Comparison of ENCODE assay signal across 20 cellular contexts in the genomic region with DNA sequence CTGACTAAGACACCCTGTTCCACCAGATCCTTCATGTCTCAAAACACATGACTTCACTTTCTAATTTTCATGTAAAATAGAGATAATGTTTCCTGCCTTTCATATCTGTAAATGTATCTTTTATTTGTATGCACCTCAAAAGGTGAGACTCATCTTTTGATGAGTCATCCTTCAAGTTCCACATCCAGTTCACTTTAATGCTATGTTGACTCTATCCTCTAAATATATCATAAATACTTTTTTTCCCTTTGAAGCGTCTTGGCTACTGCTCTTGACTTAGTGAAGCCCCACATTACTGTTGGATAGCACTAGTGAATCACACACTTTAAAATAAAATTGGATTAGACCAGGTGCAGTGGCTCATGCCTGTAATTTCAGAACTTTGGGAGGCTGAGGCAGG.
A peak's percentile ranks its signal among the peaks of the same experiment; 100 is the strongest.
DNase-seq lines count a peak whose midpoint lies in the region; ATAC-seq, FAIRE-seq and TF ChIP-seq lines count a peak whose summit lies in the region.
"Had no signal": no experiment of that assay in that cellular context is flagged by ENCODE, and none has a peak within 500 bp of the region (broad histone marks: within the 10 kb centered on the region; RNA-seq: fewer than 3 reads in every experiment).

No MANE protein-coding gene starts in this region.

- DNase-seq in HepG2 (ENCODE audit: low spot score) = no peak
- no peak for DNase-seq in right lobe of liver
- peak; percentile 22 for DNase-seq in PC-3
- DNase-seq in endothelial cell of umbilical vein (ENCODE audit: low read depth, low spot score) = no peak
- no peak for DNase-seq in GM03348 (ENCODE audit: low spot score)
- no peak for DNase-seq in SIG-M5 (lab: John Stamatoyannopoulos, UW)
- DNase-seq: C1 segment of cervical spinal cord; Calu3; CD4-positive, alpha-beta memory T cell; COR-L47; DMS79; EL; GDM1; GM23248; H9 had no signal

- POLR2A ChIA-PET in HepG2 (lab: Yijun Ruan, JAX) (no interaction called here), PC-3 (lab: Charles Lee; ENCODE audit: unreplicated experiment) (no interaction called here), endothelial cell of umbilical vein (lab: Charles Lee) (no interaction called here)

- H4K20me1 ChIP-seq in HepG2 (ENCODE audit: insufficient read depth, low read length) (no peaks in the 10 kb centered on the region), PC-3 (ENCODE audit: low read length) (no peaks in the 10 kb centered on the region), endothelial cell of umbilical vein (replicated peaks; ENCODE audit: control insufficient read depth, extremely low read depth, insufficient read depth, low read length) (no peaks in the 10 kb centered on the region)

- H3K4me3 ChIP-seq in HepG2 (replicated peaks in 1 of 3; ENCODE audit: insufficient read depth in 1 of 3, low read depth in 2 of 3, low read length in 3 of 3) (no peak overlapping the region), right lobe of liver (no peak overlapping the region), PC-3 (ENCODE audit: low read length) (no peak overlapping the region), endothelial cell of umbilical vein (replicated peaks in 1 of 3; ENCODE audit: insufficient read depth in 1 of 3, low read depth in 1 of 3, low read length in 3 of 3) (no peak overlapping the region)
- H3K4me3 ChIP-seq: GM23248 had no signal

- no peaks in the 10 kb centered on the region for H3K36me3 ChIP-seq in HepG2 (replicated peaks in 1 of 2; ENCODE audit: control insufficient read depth in 1 of 2, insufficient read depth in 2 of 2, low read length in 2 of 2)
- no peaks in the 10 kb centered on the region for H3K36me3 ChIP-seq in right lobe of liver
- no peaks in the 10 kb centered on the region for H3K36me3 ChIP-seq in PC-3 (ENCODE audit: low read depth, low read length)
- H3K36me3 ChIP-seq in endothelial cell of umbilical vein (ENCODE audit: control insufficient read depth in 2 of 2, extremely low read depth in 1 of 2, insufficient read depth in 2 of 2, low read length in 2 of 2) = no peaks in the 10 kb centered on the region

- FAIRE-seq in HepG2 (lab: Jason Lieb, UNC) (no peak), endothelial cell of umbilical vein (lab: Jason Lieb, UNC) (no peak)
- FAIRE-seq: GM12891, GM18507 had no signal

- H3K27ac ChIP-seq in HepG2 (ENCODE audit: extremely low read length, insufficient read depth, low read length) = no peak overlapping the region
- no peak overlapping the region for H3K27ac ChIP-seq in right lobe of liver
- H3K27ac ChIP-seq in PC-3 (ENCODE audit: low read length) = no peak overlapping the region
- no peak overlapping the region for H3K27ac ChIP-seq in endothelial cell of umbilical vein (ENCODE audit: insufficient read depth, low read depth, low read length)
- H3K27ac ChIP-seq: 22Rv1, GM23248 had no signal

- in situ Hi-C loops in HepG2 (cut with HindIII; ENCODE audit: extremely low pct_ligation_motif_present, low pct_unique_long_range_greater_than_20kb) = loop anchor here (10.0 kb wide), 1 partner anchor 425 kb away; no protein-coding TSS in a partner anchor

- intact Hi-C loops in HepG2 (cut with micrococcal nuclease; ENCODE audit: unreplicated experiment) = no loop called here
- intact Hi-C loops in right lobe of liver (cut with DNase I) = no loop called here
- intact Hi-C loops in PC-3 (cut with micrococcal nuclease) = loop anchor here (2.0 to 10.0 kb wide), 2 partner anchors 313 to 865 kb away; no protein-coding TSS in a partner anchor
- intact Hi-C loops in endothelial cell of umbilical vein (cut with micrococcal nuclease) = no loop called here

- no peak for ATAC-seq in HepG2
- ATAC-seq in right lobe of liver = no peak
- peak; percentile 82 for ATAC-seq in PC-3
- ATAC-seq in GM18511 (IDR thresholded peaks at IDR 0.05; ENCODE audit: unreplicated experiment) = no peak
- ATAC-seq: HCT116 had no signal

- no peak overlapping the region for H3K9ac ChIP-seq in HepG2 (ENCODE audit: insufficient read depth, low read depth, low read length)
- no peak overlapping the region for H3K9ac ChIP-seq in PC-3 (ENCODE audit: low read length)
- H3K9ac ChIP-seq in endothelial cell of umbilical vein (replicated peaks; ENCODE audit: extremely low read depth, insufficient read depth, low read length) = no peak overlapping the region
- H3K9ac ChIP-seq: GM23248 had no signal

- no peak for TF ChIP-seq RAD21 in HepG2 (CRISPR knock-in tag; IDR thresholded peaks at IDR 0.05)

- H2AFZ ChIP-seq in HepG2 (ENCODE audit: low read length) (no peak overlapping the region), PC-3 (ENCODE audit: low read length) (no peak overlapping the region), endothelial cell of umbilical vein (ENCODE audit: low read depth, low read length) (no peak overlapping the region)
- H2AFZ ChIP-seq: GM23248 had no signal

- H3K4me1 ChIP-seq in HepG2 (ENCODE audit: insufficient read depth, low read length) (no peaks in the 10 kb centered on the region), right lobe of liver (no peaks in the 10 kb centered on the region), PC-3 (ENCODE audit: insufficient read depth, low read length) (0 out of 2 replicates have a peak, but pooled peaks cover 3% of the 10 kb centered on the region), endothelial cell of umbilical vein (ENCODE audit: control insufficient read depth, extremely low read depth, insufficient read depth, low read length) (no peaks in the 10 kb centered on the region)

- H3K4me2 ChIP-seq in HepG2 (ENCODE audit: low read depth, low read length) (no peak overlapping the region), PC-3 (ENCODE audit: low read length) (no peak overlapping the region), endothelial cell of umbilical vein (ENCODE audit: insufficient read depth, low read length) (no peak overlapping the region)

- H3K27me3 ChIP-seq in HepG2 (ENCODE audit: control insufficient read depth in 1 of 2, insufficient read depth in 2 of 2, low read length in 2 of 2) (no peaks in the 10 kb centered on the region), right lobe of liver (no peaks in the 10 kb centered on the region), PC-3 (ENCODE audit: low read length) (no peaks in the 10 kb centered on the region), endothelial cell of umbilical vein (ENCODE audit: control insufficient read depth in 2 of 2, insufficient read depth in 2 of 2, low read length in 2 of 2) (no peaks in the 10 kb centered on the region)

- no peak for TF ChIP-seq POLR2A in HepG2 (IDR thresholded peaks at IDR 0.05; ENCODE audit: insufficient read depth in 1 of 2, low read depth in 2 of 2, low read length in 2 of 2)
- no peak for TF ChIP-seq POLR2A in right lobe of liver (IDR thresholded peaks at IDR 0.05)
- no peak for TF ChIP-seq POLR2A in endothelial cell of umbilical vein (IDR thresholded peaks at IDR 0.05; ENCODE audit: low read depth, low read length)

- 0% methylated on average over 1 of the region's 1 CpG for WGBS in HepG2 (ENCODE audit: low lambda C conversion rate)
- WGBS in right lobe of liver (ENCODE audit: insufficient coverage, low coverage, low lambda C conversion rate, missing lambda C conversion rate) = 58% methylated on average over 1 of the region's 1 CpG

- no peaks in the 10 kb centered on the region for H3K9me3 ChIP-seq in HepG2 (ENCODE audit: low read length)
- no peaks in the 10 kb centered on the region for H3K9me3 ChIP-seq in right lobe of liver
- no peaks in the 10 kb centered on the region for H3K9me3 ChIP-seq in PC-3 (ENCODE audit: low read length)
- peaks cover 4% of the 10 kb centered on the region for H3K9me3 ChIP-seq in endothelial cell of umbilical vein (replicated peaks; ENCODE audit: control insufficient read depth, insufficient read depth, low read length)

- dilution Hi-C loops in endothelial cell of umbilical vein (cut with MboI; ENCODE audit: extremely low pct_ligation_motif_present, low sequenced_read_pairs) = no loop called here

- TF ChIP-seq CTCF in HepG2 (CRISPR knock-in tag; IDR thresholded peaks at IDR 0.05) = no peak
- TF ChIP-seq CTCF in right lobe of liver (IDR thresholded peaks at IDR 0.05) = no peak
- TF ChIP-seq CTCF in PC-3 (conservative IDR thresholded peaks at IDR 0.05; ENCODE audit: low read depth, low read length) = no peak
- TF ChIP-seq CTCF in endothelial cell of umbilical vein (IDR thresholded peaks at IDR 0.05; ENCODE audit: extremely low read depth in 1 of 2, insufficient read depth in 1 of 2, low read depth in 1 of 2, low read length in 2 of 2) = no peak

- no peak for TF ChIP-seq EP300 in HepG2 (IDR thresholded peaks at IDR 0.05; ENCODE audit: low read depth in 2 of 2, low read length in 2 of 2)
- TF ChIP-seq EP300 in HepG2 (CRISPR knock-in tag; IDR thresholded peaks at IDR 0.05; ENCODE audit: borderline replicate concordance) = no peak

- H3K79me2 ChIP-seq in HepG2 (ENCODE audit: insufficient read depth, low read length) = no peaks in the 10 kb centered on the region
- no peaks in the 10 kb centered on the region for H3K79me2 ChIP-seq in PC-3 (ENCODE audit: low read length)
- H3K79me2 ChIP-seq in endothelial cell of umbilical vein (ENCODE audit: control insufficient read depth, insufficient read depth, low read length) = no peaks in the 10 kb centered on the region

- CTCF ChIA-PET in HepG2 (lab: Yijun Ruan, JAX; ENCODE audit: low intra/inter-chr PET ratio, low total read pairs) (no interaction called here), PC-3 (lab: Charles Lee) (interaction anchor here (0.7 kb wide), 1 partner anchor 396 kb away, joined by 3 read pairs; no protein-coding TSS in a partner anchor), endothelial cell of umbilical vein (lab: Charles Lee) (no interaction called here)

- H3K9me1 ChIP-seq in endothelial cell of umbilical vein (replicated peaks; ENCODE audit: control insufficient read depth, extremely low read depth, insufficient read depth, low read length) = no peaks in the 10 kb centered on the region

- H3K9me2 ChIP-seq in PC-3 (replicated peaks; ENCODE audit: low read length) = no peaks in the 10 kb centered on the region

- no peaks in the 10 kb centered on the region for H3F3A ChIP-seq in PC-3 (ENCODE audit: low read length, unreplicated experiment)

- no TSS peak for BruUV-seq in HepG2 (replicated peaks; lab: Mats Ljungman, UMichigan)
- no TSS peak for BruUV-seq in PC-3 (replicated peaks; lab: Mats Ljungman, UMichigan)
- BruUV-seq in endothelial cell of umbilical vein (replicated peaks; lab: Mats Ljungman, UMichigan) = no TSS peak

TF ChIP-seq in HepG2, 621 proteins besides CTCF, POLR2A, EP300 and RAD21 (continues in another document):
- TF ChIP-seq NFE2L2 (IDR thresholded peaks at IDR 0.05; ENCODE audit: low read length) (peak; percentile 74), ZNF446 (CRISPR knock-in tag; IDR thresholded peaks at IDR 0.05) (no peak), MAFF (IDR thresholded peaks at IDR 0.05; ENCODE audit: low read depth, low read length) (0 out of 2 replicates have a peak, but pooled peaks have one; percentile 19)

TF ChIP-seq in endothelial cell of umbilical vein, 7 proteins besides CTCF, POLR2A, EP300 and RAD21 (continues in another document):
- TF ChIP-seq EZH2 (IDR thresholded peaks at IDR 0.05; ENCODE audit: borderline replicate concordance, low read depth, low read length, severe bottlenecking) = no peak
- TF ChIP-seq FOS (IDR thresholded peaks at IDR 0.05; ENCODE audit: borderline replicate concordance, insufficient read depth, low read length) = no peak
- TF ChIP-seq, protein P1, sequence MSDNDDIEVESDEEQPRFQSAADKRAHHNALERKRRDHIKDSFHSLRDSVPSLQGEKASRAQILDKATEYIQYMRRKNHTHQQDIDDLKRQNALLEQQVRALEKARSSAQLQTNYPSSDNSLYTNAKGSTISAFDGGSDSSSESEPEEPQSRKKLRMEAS (IDR thresholded peaks at IDR 0.05; ENCODE audit: insufficient read depth, insufficient read length) = no peak
